In genomic region chr13:41311607-41312500, GRCh38 we compare ENCODE assay signal across 8 cellular contexts. TPM values are rescaled to one million over a fixed set of nuclear protein-coding genes. Genes with fewer than 3 reads are reported as not detected.
DNase-seq lines count a peak whose midpoint lies in the region; ATAC-seq, FAIRE-seq and TF ChIP-seq lines count a peak whose summit lies in the region.

No MANE protein-coding gene starts in this region.

- ATAC-seq in HG03439 (IDR thresholded peaks at IDR 0.05; ENCODE audit: unreplicated experiment) (peak; percentile 48), Right ventricle myocardium superior (ENCODE audit: poor library complexity) (peak; percentile 80), pancreas (peak; percentile 62 to 80 (median 75))
- peak; percentile 51 to 56 for ATAC-seq in activated naive CD4-positive, alpha-beta T cell treated with anti-CD3 and anti-CD28 coated beads, Interleukin-2, amount 50 U/mL, for 72 hours

- TF ChIP-seq CTCF in pancreas (IDR thresholded peaks at IDR 0.05): no peak

- peak overlapping the region; percentile 57 for H3K27ac ChIP-seq in SJSA1
- peak overlapping the region; percentile 91 to 99 (median 95) for H3K27ac ChIP-seq in pancreas
- H3K27ac ChIP-seq in urinary bladder (ENCODE audit: low read depth): peak overlapping the region; percentile 85

- peaks cover 6% of the 10 kb centered on the region in 2 donors for H3K36me3 Mint-ChIP-seq in activated naive CD4-positive, alpha-beta T cell treated with anti-CD3 and anti-CD28 coated beads, Interleukin-2, amount 50 U/mL, for 72 hours

- WGBS in pancreas, 2 donors: 0 to 1% methylated on average over 50 to 63 of the region's 63 CpGs
- under 1% methylated on average over 63 of the region's 63 CpGs for WGBS in urinary bladder

- peaks cover 6% of the 10 kb centered on the region; the same call in 1 of the 2 replicates for H3K36me3 ChIP-seq in SJSA1
- no peaks in the 10 kb centered on the region for H3K36me3 ChIP-seq in pancreas
- H3K36me3 ChIP-seq in urinary bladder (ENCODE audit: insufficient read depth): no peaks in the 10 kb centered on the region

- peak; percentile 74 for FAIRE-seq in GM19239 (lab: Jason Lieb, UNC)
- no peak for FAIRE-seq in pancreas (lab: Jason Lieb, UNC)

- peak overlapping the region; percentile 67 for H3K4me3 ChIP-seq in SJSA1
- peak overlapping the region; percentile 83 to 99 (median 94) for H3K4me3 ChIP-seq in pancreas
- peak overlapping the region; percentile 94 for H3K4me3 ChIP-seq in urinary bladder (ENCODE audit: low read depth, low read length)

- H3K9me3 Mint-ChIP-seq in activated naive CD4-positive, alpha-beta T cell treated with anti-CD3 and anti-CD28 coated beads, Interleukin-2, amount 50 U/mL, for 72 hours: no peaks in the 10 kb centered on the region

- H3K9me3 ChIP-seq in SJSA1 (replicated peaks) (no peaks in the 10 kb centered on the region), pancreas (no peaks in the 10 kb centered on the region)

- H3K4me1 ChIP-seq in SJSA1 (replicated peaks) (peaks cover 3% of the 10 kb centered on the region; the same call in 1 of the 2 replicates), pancreas (peaks cover 0 to 12% (median 5%) of the 10 kb centered on the region in 3 donors), urinary bladder (ENCODE audit: insufficient read depth) (no peaks in the 10 kb centered on the region)

- H3K27ac Mint-ChIP-seq in activated naive CD4-positive, alpha-beta T cell treated with anti-CD3 and anti-CD28 coated beads, Interleukin-2, amount 50 U/mL, for 72 hours: peak overlapping the region; percentile 97

- DNase-seq in Ammon's horn (ENCODE audit: low spot score) (peak; percentile 38), GM19239 (ENCODE audit: insufficient read length, low spot score) (no peak), SJSA1 (ENCODE audit: low read depth in 1 of 2, low spot score in 2 of 2) (peak; percentile 48 to 52), Right ventricle myocardium superior (peak; percentile 54), pancreas (peak in 5 of 6 donors; percentile 52 to 82 (median 66))
- DNase-seq in activated naive CD4-positive, alpha-beta T cell treated with anti-CD3 and anti-CD28 coated beads, Interleukin-2, amount 50 U/mL, for 72 hours (ENCODE audit: low spot score in 2 of 2): peak; percentile 63 to 69

- intact Hi-C loops in Right ventricle myocardium superior (cut with DNase I): no loop called here
- intact Hi-C loops in pancreas (cut with DNase I): no loop called here

- H3K27me3 ChIP-seq in SJSA1 (replicated peaks) (no peaks in the 10 kb centered on the region), pancreas (no peaks in the 10 kb centered on the region)

RNA-seq across cellular contexts. Expression of gene NAA16, which starts 0.8 kb away (rescaled TPM):
- 12.8 and 14.0 TPM in 2 replicates for total RNA-seq in SJSA1 (2014; rRNA removed; shearing (Covaris generic))
- total RNA-seq in activated naive CD4-positive, alpha-beta T cell treated with anti-CD3 and anti-CD28 coated beads, Interleukin-2, amount 50 U/mL, for 72 hours: 10 to 100 TPM; 31.6 to 41.2 TPM
- total RNA-seq in Right ventricle myocardium superior (7.0 TPM), pancreas (10 to 100 TPM; 20.5 to 46.9 (median 24.0) TPM), urinary bladder (53.8 TPM)
- polyA plus RNA-seq in pancreas (10 to 100 TPM; 20.3 to 25.7 TPM), urinary bladder (10.6 TPM)

RNA-seq across cellular contexts. Expression of gene MTRF1, which starts 48.5 kb away (rescaled TPM):
- total RNA-seq in SJSA1 (2014; rRNA removed; shearing (Covaris generic)): 11.5 and 13.3 TPM in 2 replicates
- 10 to 100 TPM; 25.8 to 39.1 TPM for total RNA-seq in activated naive CD4-positive, alpha-beta T cell treated with anti-CD3 and anti-CD28 coated beads, Interleukin-2, amount 50 U/mL, for 72 hours
- total RNA-seq in Right ventricle myocardium superior (13.4 TPM), pancreas (10 to 100 TPM in 2 of 6 donors, 1 to 10 TPM in 4; 6.5 to 15.3 (median 9.0) TPM), urinary bladder (25.1 TPM)
- polyA plus RNA-seq in pancreas (10 to 100 TPM; 13.0 to 19.8 TPM), urinary bladder (7.0 TPM)
